ENCODE assay signal across 1 cellular context in genomic region chr1:212254853-212255363, GRCh38.
TF ChIP-seq lines count a peak whose summit lies in the region.

No MANE protein-coding gene starts in this region.

TF ChIP-seq in HepG2, 621 proteins besides CTCF, POLR2A, EP300 and RAD21 (continued from another document and continues in another):
- TF ChIP-seq ETS1 (CRISPR knock-in tag; IDR thresholded peaks at IDR 0.05) (no peak), POGZ (CRISPR knock-in tag; IDR thresholded peaks at IDR 0.05) (peak; percentile 76), ZNF281 (CRISPR knock-in tag; IDR thresholded peaks at IDR 0.05; ENCODE audit: borderline replicate concordance) (peak; percentile 39; the same call in 1 of the 2 replicates), HINFP (CRISPR knock-in tag; IDR thresholded peaks at IDR 0.05; ENCODE audit: low read depth) (0 out of 2 replicates have a peak, but pooled peaks have one; percentile 17), ARNTL (CRISPR knock-in tag; IDR thresholded peaks at IDR 0.05) (no peak), TRIM24 (CRISPR knock-in tag; IDR thresholded peaks at IDR 0.05) (no peak), ZMYM4 (CRISPR knock-in tag; IDR thresholded peaks at IDR 0.05) (0 out of 2 replicates have a peak, but pooled peaks have one; percentile 24), ZBTB37 (CRISPR knock-in tag; IDR thresholded peaks at IDR 0.05) (0 out of 2 replicates have a peak, but pooled peaks have one; percentile 54), CEBPG (CRISPR knock-in tag; IDR thresholded peaks at IDR 0.05) (peak; percentile 99), FOXK2 (IDR thresholded peaks at IDR 0.05) (no peak), HIC2 (CRISPR knock-in tag; IDR thresholded peaks at IDR 0.05; ENCODE audit: low read depth) (peak; percentile 98), E2F1 (CRISPR knock-in tag; IDR thresholded peaks at IDR 0.05) (no peak), POGK (CRISPR knock-in tag; conservative IDR thresholded peaks at IDR 0.05) (no peak), MBD4 (IDR thresholded peaks at IDR 0.05; ENCODE audit: borderline replicate concordance, low read length) (no peak; the same call in 1 of the 2 replicates), FOXA1 (IDR thresholded peaks at IDR 0.05) (no peak), FOXA1 (CRISPR knock-in tag; IDR thresholded peaks at IDR 0.05) (peak; percentile 66; the same call in 1 of the 2 replicates), THRA (CRISPR knock-in tag; IDR thresholded peaks at IDR 0.05; ENCODE audit: borderline replicate concordance) (peak; percentile 73; the same call in 1 of the 2 replicates), TBX2 (CRISPR knock-in tag; IDR thresholded peaks at IDR 0.05; ENCODE audit: borderline replicate concordance) (peak; percentile 39; the same call in 1 of the 2 replicates), KDM3A (CRISPR knock-in tag; IDR thresholded peaks at IDR 0.05; ENCODE audit: low read depth) (peak; percentile 52; the same call in 1 of the 2 replicates), ZMYM2 (CRISPR knock-in tag; IDR thresholded peaks at IDR 0.05) (no peak), ATF1 (CRISPR knock-in tag; IDR thresholded peaks at IDR 0.05) (0 out of 2 replicates have a peak, but pooled peaks have one; percentile 33), ZNF629 (CRISPR knock-in tag; conservative IDR thresholded peaks at IDR 0.05) (0 out of 2 replicates have a peak, but pooled peaks have one; percentile 15), SOX5 (CRISPR knock-in tag; IDR thresholded peaks at IDR 0.05; ENCODE audit: borderline replicate concordance) (peak; percentile 89), ZNF275 (CRISPR knock-in tag; IDR thresholded peaks at IDR 0.05; ENCODE audit: borderline replicate concordance) (no peak), ZNF124 (CRISPR knock-in tag; IDR thresholded peaks at IDR 0.05) (peak; percentile 44; the same call in 1 of the 2 replicates), ETV6 (CRISPR knock-in tag; conservative IDR thresholded peaks at IDR 0.05) (0 out of 2 replicates have a peak, but pooled peaks have one; percentile 62), ZNF800 (CRISPR knock-in tag; IDR thresholded peaks at IDR 0.05) (no peak), ZNF574 (CRISPR knock-in tag; IDR thresholded peaks at IDR 0.05) (peak; percentile 60; the same call in 1 of the 2 replicates), STAG1 (CRISPR knock-in tag; IDR thresholded peaks at IDR 0.05) (0 out of 2 replicates have a peak, but pooled peaks have one; percentile 8), SKI (IDR thresholded peaks at IDR 0.05; ENCODE audit: partially characterized antibody) (peak; percentile 76), ARID2 (CRISPR knock-in tag; IDR thresholded peaks at IDR 0.05; ENCODE audit: borderline replicate concordance) (no peak), ZNF639 (CRISPR knock-in tag; conservative IDR thresholded peaks at IDR 0.05) (no peak), CBX5 (CRISPR knock-in tag; IDR thresholded peaks at IDR 0.05; ENCODE audit: borderline replicate concordance) (0 out of 2 replicates have a peak, but pooled peaks have one; percentile 44), TAF1 (CRISPR knock-in tag; IDR thresholded peaks at IDR 0.05) (no peak), ZSCAN20 (CRISPR knock-in tag; IDR thresholded peaks at IDR 0.05; ENCODE audit: borderline replicate concordance) (no peak), ATRX (CRISPR knock-in tag; IDR thresholded peaks at IDR 0.05; ENCODE audit: borderline replicate concordance) (no peak)
